In the genomic region with DNA sequence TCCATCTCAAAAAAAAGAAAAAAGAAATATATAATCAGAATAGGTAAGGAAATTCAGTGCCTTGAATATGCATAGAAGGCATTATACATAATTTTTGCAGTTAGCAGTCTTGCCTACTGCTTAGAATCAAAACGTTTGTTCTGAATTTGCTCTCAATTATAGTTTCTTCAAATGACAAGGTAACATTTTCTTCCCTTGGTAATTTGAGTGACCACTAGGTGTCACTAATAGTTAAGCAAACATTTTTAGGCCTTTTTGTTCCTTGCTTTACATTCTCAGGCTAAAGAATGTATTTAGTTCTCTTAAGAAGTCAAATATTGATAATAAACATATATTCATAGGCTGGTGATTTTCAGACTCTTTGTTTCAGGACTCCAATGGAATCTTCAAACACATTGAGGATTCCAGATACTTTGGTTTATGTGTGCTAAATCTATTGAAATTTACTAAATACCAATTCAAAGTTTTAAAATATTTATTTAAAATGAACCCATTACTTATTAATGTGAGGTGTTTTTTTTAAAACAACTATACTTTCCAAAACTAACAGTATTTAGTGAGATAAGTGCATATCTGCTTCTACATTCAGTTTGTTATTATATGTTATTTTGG, we compare ENCODE assay signal across 8 cellular contexts. TPM values are rescaled to one million over a fixed set of nuclear protein-coding genes. Genes with fewer than 3 reads are reported as not detected.
A peak's percentile ranks its signal among the peaks of the same experiment; 100 is the strongest.
DNase-seq lines count a peak whose midpoint lies in the region; ATAC-seq and TF ChIP-seq lines count a peak whose summit lies in the region.

No MANE protein-coding gene starts in this region.

- H3K4me1 ChIP-seq in ascending aorta (no peaks in the 10 kb centered on the region), uterus (no peaks in the 10 kb centered on the region)

- TF ChIP-seq POLR2A in uterus (IDR thresholded peaks at IDR 0.05), result no peak

- H3K9me3 ChIP-seq in ascending aorta, result no peaks in the 10 kb centered on the region
- H3K9me3 ChIP-seq in uterus, result no peaks in the 10 kb centered on the region

- no peak for ATAC-seq in GM18502 (IDR thresholded peaks at IDR 0.05; ENCODE audit: poor library complexity, unreplicated experiment)

- no peak overlapping the region for H3K4me3 ChIP-seq in ascending aorta
- no peak overlapping the region for H3K4me3 ChIP-seq in kidney epithelial cell (ENCODE audit: low read depth, low read length)
- H3K4me3 ChIP-seq in uterus, result no peak overlapping the region

- H3K36me3 ChIP-seq in ascending aorta, result peaks cover 13 to 29% of the 10 kb centered on the region in 2 donors
- H3K36me3 ChIP-seq in kidney epithelial cell (ENCODE audit: control insufficient read depth, insufficient read depth, low read length), result no peaks in the 10 kb centered on the region
- H3K36me3 ChIP-seq in uterus, result no peaks in the 10 kb centered on the region

- TF ChIP-seq CTCF in ascending aorta (IDR thresholded peaks at IDR 0.05) (peak; percentile 50 to 68 (median 60)), kidney epithelial cell (IDR thresholded peaks at IDR 0.05; ENCODE audit: insufficient read depth, low read length, poor library complexity, severe bottlenecking) (peak; percentile 39), uterus (IDR thresholded peaks at IDR 0.05) (peak; percentile 50 to 69 (median 54))

- no peaks in the 10 kb centered on the region for H3K27me3 ChIP-seq in ascending aorta
- no peaks in the 10 kb centered on the region for H3K27me3 ChIP-seq in kidney epithelial cell (ENCODE audit: control insufficient read depth, insufficient read depth, low read length)
- H3K27me3 ChIP-seq in uterus, result no peaks in the 10 kb centered on the region

- H3K27ac ChIP-seq in ascending aorta (no peak overlapping the region), uterus (no peak overlapping the region)

- intact Hi-C loops in ascending aorta (cut with DNase I), result loop anchor here (1.0 kb wide), 1 partner anchor 105 kb away; no protein-coding TSS in a partner anchor
- intact Hi-C loops in uterus (cut with DNase I; ENCODE audit: low total_unique reads), result loop anchor here (10.0 kb wide), 1 partner anchor 104 kb away; no protein-coding TSS in a partner anchor

- peak; percentile 22 for DNase-seq in SIG-M5 treated with dmso at 0.1 percent for 504 hours (lab: John Stamatoyannopoulos, UW; ENCODE audit: unreplicated experiment)
- DNase-seq in SIG-M5 (lab: John Stamatoyannopoulos, UW), result no peak
- peak; percentile 10 for DNase-seq in NCI-H128 (lab: John Stamatoyannopoulos, UW; ENCODE audit: unreplicated experiment)
- DNase-seq in ascending aorta (ENCODE audit: low spot score in 2 of 2), result no peak
- peak; percentile 10 for DNase-seq in kidney epithelial cell (ENCODE audit: low read depth)
- no peak for DNase-seq in uterus
- no peak for DNase-seq in activated CD4-positive, CD25-positive, alpha-beta regulatory T cell (lab: John Stamatoyannopoulos, UW)

RNA-seq across cellular contexts. Expression of gene DEPDC7, which starts 55.0 kb away (rescaled TPM):
- total RNA-seq in ascending aorta (not detected), kidney epithelial cell (0.55 and 0.63 TPM in 2 replicates), uterus (1 to 10 TPM in 3 of 4 donors, not detected in 1; 1.3 to 6.4 (median 1.3) TPM)

Comparison
In these comparisons a context has a peak if more than half of its experiments do, and no peak if none do; other contexts are left out.
1. DNase-seq: peak in SIG-M5 treated with dmso at 0.1 percent for 504 hours (single experiment), NCI-H128 (single experiment) and kidney epithelial cell (single experiment); none in SIG-M5 (single experiment), ascending aorta (0 of 2), uterus (0 of 2) and activated CD4-positive, CD25-positive, alpha-beta regulatory T cell (0 of 4).
2. Peak in every context shown above with its lines, with median percentiles within 50 percentile points of each other: CTCF ChIP-seq.